1 cellular context compared by ENCODE assay signal in the genomic region with DNA sequence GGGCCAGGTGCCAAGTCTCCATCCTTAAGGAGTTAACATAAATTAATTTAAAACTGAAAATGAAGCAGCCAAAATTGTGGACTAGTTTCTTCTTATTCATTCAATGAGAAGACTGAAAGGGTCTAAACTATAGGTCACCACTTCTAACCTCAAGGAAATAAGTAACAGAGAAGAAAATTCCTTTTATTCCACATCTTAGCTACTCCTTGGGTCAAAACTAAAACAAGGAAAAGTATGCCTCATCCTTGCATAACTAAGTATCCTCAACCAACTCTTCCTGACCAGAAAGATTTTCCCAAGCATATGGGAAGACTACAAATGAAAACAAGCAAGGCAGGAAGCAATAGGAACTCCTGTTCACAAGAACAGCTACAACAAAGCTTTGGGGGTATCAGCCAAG.
TF ChIP-seq lines count a peak whose summit lies in the region.

No MANE protein-coding gene starts in this region.

TF ChIP-seq in endothelial cell of umbilical vein, 7 proteins besides CTCF, POLR2A, EP300 and RAD21 (continued from another document):
- TF ChIP-seq JUN (IDR thresholded peaks at IDR 0.05; ENCODE audit: borderline replicate concordance, insufficient read depth, insufficient read length, low read depth) (no peak), EZH2 (IDR thresholded peaks at IDR 0.05; ENCODE audit: borderline replicate concordance, low read depth, low read length, severe bottlenecking) (no peak), FOS (IDR thresholded peaks at IDR 0.05; ENCODE audit: borderline replicate concordance, insufficient read depth, low read length) (no peak)
